Comparison of ENCODE assay signal across 1 cellular context in genomic region chr17:80219013-80219776, GRCh38.
TF ChIP-seq lines count a peak whose summit lies in the region.

No MANE protein-coding gene starts in this region.

TF ChIP-seq in K562, 482 proteins besides CTCF, POLR2A, EP300 and RAD21 (continues in another document):
- TF ChIP-seq DNMT1 (IDR thresholded peaks at IDR 0.05) (no peak), HES1 (IDR thresholded peaks at IDR 0.05; ENCODE audit: low read depth) (peak; percentile 79), NFIX (CRISPR knock-in tag; IDR thresholded peaks at IDR 0.05; ENCODE audit: low read depth) (peak; percentile 76), ESRRB (CRISPR knock-in tag; IDR thresholded peaks at IDR 0.05; ENCODE audit: borderline replicate concordance) (no peak), ATF1 (CRISPR knock-in tag; IDR thresholded peaks at IDR 0.05) (no peak), ATF1 (tag; IDR thresholded peaks at IDR 0.05) (no peak), MYC (IDR thresholded peaks at IDR 0.05; ENCODE audit: low read depth, low read length) (peak; percentile 46; the same call in 1 of the 2 replicates), MYC (CRISPR knock-in tag; IDR thresholded peaks at IDR 0.05; ENCODE audit: borderline replicate concordance, low read depth) (no peak), ZNF717 (CRISPR knock-in tag; IDR thresholded peaks at IDR 0.05) (no peak), KDM1A (IDR thresholded peaks at IDR 0.05) (peak; percentile 93), ZNF589 (CRISPR knock-in tag; IDR thresholded peaks at IDR 0.05; ENCODE audit: low read depth) (no peak), PKNOX1 (IDR thresholded peaks at IDR 0.05) (peak; percentile 80), DPF2 (IDR thresholded peaks at IDR 0.05) (peak; percentile 45; the same call in 1 of the 2 replicates), ZFX (CRISPR knock-in tag; IDR thresholded peaks at IDR 0.05) (peak; percentile 80), SMARCA4 (IDR thresholded peaks at IDR 0.05) (no peak), MEIS2 (IDR thresholded peaks at IDR 0.05; ENCODE audit: partially characterized antibody) (peak; percentile 87), ZEB2 (IDR thresholded peaks at IDR 0.05) (no peak), JUND (IDR thresholded peaks at IDR 0.05; ENCODE audit: borderline replicate concordance, low read depth, low read length) (peak; percentile 48; the same call in 1 of the 2 replicates), JUND (tag; IDR thresholded peaks at IDR 0.05; ENCODE audit: borderline replicate concordance, low read depth, low read length) (no peak; the same call in 2 of the 3 replicates), SIN3A (IDR thresholded peaks at IDR 0.05; ENCODE audit: borderline replicate concordance in 2 of 2, control insufficient read depth in 1 of 2, low read depth in 2 of 2, low read length in 2 of 2) (peak in 1 of 2 experiments; percentile 46; a peak in 1 of 4 replicates), ZNF324 (CRISPR knock-in tag; IDR thresholded peaks at IDR 0.05) (no peak), CSDE1 (IDR thresholded peaks at IDR 0.05) (no peak), TAF1 (IDR thresholded peaks at IDR 0.05; ENCODE audit: control insufficient read depth, extremely low read depth, insufficient read depth, low read length, severe bottlenecking) (peak; percentile 42), L3MBTL2 (IDR thresholded peaks at IDR 0.05) (peak; percentile 41; the same call in 1 of the 2 replicates), CCNT2 (IDR thresholded peaks at IDR 0.05; ENCODE audit: borderline replicate concordance, extremely low read depth, insufficient read length, low read depth, low read length) (peak; percentile 11), TEAD4 (IDR thresholded peaks at IDR 0.05; ENCODE audit: low read length) (peak; percentile 39; the same call in 1 of the 2 replicates), TEAD4 (CRISPR knock-in tag; IDR thresholded peaks at IDR 0.05; ENCODE audit: borderline replicate concordance) (no peak), CBFB (CRISPR knock-in tag; IDR thresholded peaks at IDR 0.05) (peak; percentile 63), ZBTB7A (IDR thresholded peaks at IDR 0.05; ENCODE audit: borderline replicate concordance, control insufficient read depth, low read depth, low read length) (no peak; the same call in 1 of the 2 replicates), NBN (IDR thresholded peaks at IDR 0.05; ENCODE audit: low read depth) (peak; percentile 67; the same call in 1 of the 2 replicates), ELF1 (tag; IDR thresholded peaks at IDR 0.05) (peak; percentile 64; the same call in 1 of the 2 replicates), ETV1 (tag; conservative IDR thresholded peaks at IDR 0.05; ENCODE audit: low read depth) (peak; percentile 86), CBFA2T3 (IDR thresholded peaks at IDR 0.05) (peak; percentile 50), HDAC1 (IDR thresholded peaks at IDR 0.05) (peak in 1 of 2 experiments; percentile 81; a peak in 2 of 4 replicates), ARID1B (IDR thresholded peaks at IDR 0.05) (peak; percentile 56), SMAD2 (IDR thresholded peaks at IDR 0.05; ENCODE audit: low read depth, low read length) (no peak), NFE2 (IDR thresholded peaks at IDR 0.05; ENCODE audit: low read depth) (peak; percentile 9; the same call in 1 of the 2 replicates), FOSL1 (tag; conservative IDR thresholded peaks at IDR 0.05) (peak; percentile 55; the same call in 1 of the 2 replicates), HDAC2 (IDR thresholded peaks at IDR 0.05) (peak; percentile 90), POLR2AphosphoS5 (IDR thresholded peaks at IDR 0.05; ENCODE audit: control insufficient read depth, insufficient read depth, low read depth, low read length) (peak; percentile 22; the same call in 1 of the 2 replicates), MITF (IDR thresholded peaks at IDR 0.05) (0 out of 2 replicates have a peak, but pooled peaks have one; percentile 37), HNRNPLL (IDR thresholded peaks at IDR 0.05; ENCODE audit: low read depth, low read length, poor library complexity, severe bottlenecking) (no peak), BHLHE40 (IDR thresholded peaks at IDR 0.05; ENCODE audit: low read length) (peak; percentile 94), MIER1 (IDR thresholded peaks at IDR 0.05; ENCODE audit: low read depth) (no peak), NR2C2 (CRISPR knock-in tag; IDR thresholded peaks at IDR 0.05) (no peak), NR2C2 (tag; IDR thresholded peaks at IDR 0.05) (peak; percentile 59), E2F6 (IDR thresholded peaks at IDR 0.05; ENCODE audit: borderline replicate concordance in 1 of 2, extremely low read depth in 1 of 2, insufficient read depth in 1 of 2, insufficient read length in 1 of 2, low read depth in 1 of 2, low read length in 1 of 2, poor library complexity in 1 of 2, severe bottlenecking in 1 of 2) (peak in 1 of 2 experiments; percentile 35), ZNF280B (CRISPR knock-in tag; IDR thresholded peaks at IDR 0.05) (no peak), MLLT1 (IDR thresholded peaks at IDR 0.05) (peak in 1 of 2 experiments; percentile 60; a peak in 1 of 4 replicates), SMAD1 (IDR thresholded peaks at IDR 0.05; ENCODE audit: low read depth, low read length, partially characterized antibody) (peak; percentile 50), RCOR1 (IDR thresholded peaks at IDR 0.05; ENCODE audit: borderline replicate concordance in 1 of 2, low read depth in 2 of 2, low read length in 2 of 2) (peak; percentile 50 to 96), DDX20 (tag; IDR thresholded peaks at IDR 0.05; ENCODE audit: low read depth) (no peak), SPI1 (IDR thresholded peaks at IDR 0.05; ENCODE audit: borderline replicate concordance, low read depth, low read length) (peak; percentile 50; the same call in 1 of the 2 replicates), ESRRA (IDR thresholded peaks at IDR 0.05; ENCODE audit: borderline replicate concordance, low read depth) (peak; percentile 85; the same call in 1 of the 2 replicates), RBM17 (IDR thresholded peaks at IDR 0.05; ENCODE audit: borderline replicate concordance, low read depth, low read length) (no peak), EWSR1 (IDR thresholded peaks at IDR 0.05; ENCODE audit: borderline replicate concordance, low read depth, partially characterized antibody) (no peak), SREBF2 (CRISPR knock-in tag; IDR thresholded peaks at IDR 0.05) (no peak), XRCC4 (IDR thresholded peaks at IDR 0.05; ENCODE audit: extremely low read depth, insufficient read depth, insufficient read length) (no peak), MTA1 (IDR thresholded peaks at IDR 0.05; ENCODE audit: borderline replicate concordance) (no peak), CHD4 (IDR thresholded peaks at IDR 0.05; ENCODE audit: insufficient read depth, insufficient replicate concordance, low read depth, low read length, poor library complexity, severe bottlenecking) (no peak), FOXK2 (conservative IDR thresholded peaks at IDR 0.05 in 1 of 2, IDR thresholded peaks at IDR 0.05 in 1 of 2; ENCODE audit: low read depth in 2 of 2) (peak; percentile 50 to 63; a peak in 2 of 4 replicates), GABPA (tag; conservative IDR thresholded peaks at IDR 0.05; ENCODE audit: low read depth) (peak; percentile 82), HNRNPH1 (optimal IDR thresholded peaks at IDR 0.05; ENCODE audit: low read depth, low read length) (no peak), ZNF274 (IDR thresholded peaks at IDR 0.05; ENCODE audit: borderline replicate concordance, low read depth, low read length) (no peak), ARNT (IDR thresholded peaks at IDR 0.05) (0 out of 4 replicates have a peak, but pooled peaks of 1 of the 2 experiments have one; percentile 49), NFIC (IDR thresholded peaks at IDR 0.05) (peak; percentile 99), MNT (conservative IDR thresholded peaks at IDR 0.05) (peak in 1 of 2 experiments; percentile 57; a peak in 2 of 4 replicates), ZBED1 (IDR thresholded peaks at IDR 0.05) (0 out of 2 replicates have a peak, but pooled peaks have one; percentile 28), ZFP91 (CRISPR knock-in tag; IDR thresholded peaks at IDR 0.05) (no peak)
